In the genomic region with DNA sequence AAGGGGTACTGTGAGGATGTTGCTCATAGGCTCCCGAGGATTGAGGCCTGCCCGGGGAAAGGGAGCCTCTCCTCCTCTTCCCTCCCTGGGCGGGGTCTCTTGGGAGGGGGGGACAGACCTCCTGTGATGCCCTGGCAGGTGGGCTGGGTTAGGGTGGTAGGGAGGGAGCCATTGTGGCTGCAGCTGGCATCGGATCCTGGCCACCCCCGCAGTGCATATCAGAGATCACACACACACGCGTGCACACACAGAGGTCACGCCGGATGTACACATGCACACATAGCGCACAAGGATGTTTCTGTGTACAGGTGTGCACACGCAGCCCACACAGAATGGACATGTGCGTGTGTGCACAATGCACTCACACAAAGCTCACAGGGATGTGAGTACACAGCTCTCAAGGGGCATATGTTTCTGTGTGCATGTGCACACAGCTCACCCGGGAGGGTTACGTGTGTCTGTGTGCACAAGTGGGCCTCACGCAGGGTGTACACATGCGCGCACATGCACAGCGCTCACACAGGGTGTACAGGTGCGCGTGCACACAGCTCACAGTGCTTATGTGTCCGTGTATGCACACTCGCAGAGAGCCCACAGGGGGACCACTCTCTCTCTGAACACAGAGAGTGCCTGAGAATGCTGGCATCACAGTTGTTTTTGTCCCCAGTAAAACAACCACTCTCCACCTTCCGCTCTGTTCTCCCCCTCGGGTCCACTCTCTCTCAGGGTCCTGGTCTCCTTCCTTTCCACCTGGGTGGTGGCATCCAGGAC, we compare ENCODE assay signal across 8 cellular contexts. TPM values are rescaled to one million over a fixed set of nuclear protein-coding genes. Genes with fewer than 3 reads are reported as not detected.
DNase-seq lines count a peak whose midpoint lies in the region; ATAC-seq and TF ChIP-seq lines count a peak whose summit lies in the region.

No MANE protein-coding gene starts in this region.

- peak; percentile 36 for DNase-seq in D341Med (ENCODE audit: low spot score)
- no peak for DNase-seq in mammary epithelial cell
- no peak for DNase-seq in neural crest cell (ENCODE audit: low read depth, low spot score)
- no peak for DNase-seq in stimulated activated CD4-positive, alpha-beta T cell treated with anti-CD3 and anti-CD28 coated beads, Interleukin-2, amount 100 ng/mL, for 48 hours
- DNase-seq in HUDEP-2 (lab: John Stamatoyannopoulos, UW; ENCODE audit: unreplicated experiment in 76 of 76): no peak
- DNase-seq in cerebellar cortex (ENCODE audit: low spot score): no peak

- intact Hi-C loops in mammary epithelial cell (cut with micrococcal nuclease): loop anchor here (1.0 kb wide), 2 partner anchors 53 to 198 kb away; no protein-coding TSS in a partner anchor

- peak overlapping the region; percentile 91 for H2AFZ ChIP-seq in mammary epithelial cell (ENCODE audit: low read depth, low read length)

- H4K20me1 ChIP-seq in mammary epithelial cell (ENCODE audit: insufficient read depth, low read length): no peaks in the 10 kb centered on the region

- H3K36me3 ChIP-seq in mammary epithelial cell (ENCODE audit: insufficient read depth, low read length): no peaks in the 10 kb centered on the region

- H3K9ac ChIP-seq in mammary epithelial cell (ENCODE audit: insufficient read depth, low read length): no peak overlapping the region

- H3K4me1 Mint-ChIP-seq in neural crest cell: peaks cover 10% of the 10 kb centered on the region

- CTCF ChIA-PET in mammary epithelial cell (lab: Charles Lee; ENCODE audit: low non-redundant PET): interaction anchor here (0.8 kb wide), 1 partner anchor 15 kb away, joined by 3 read pairs; no protein-coding TSS in a partner anchor

- H3K4me2 ChIP-seq in mammary epithelial cell (ENCODE audit: insufficient read depth, low read depth, low read length): peak overlapping the region; percentile 99

- H3K27ac Mint-ChIP-seq in neural crest cell (ENCODE audit: unreplicated experiment): no peak overlapping the region

- no peaks in the 10 kb centered on the region for H3K27me3 ChIP-seq in mammary epithelial cell (ENCODE audit: insufficient read depth, low read length)

- in situ Hi-C loops in mammary epithelial cell (cut with MboI; ENCODE audit: low sequenced_read_pairs in 2 of 2): no loop called here

- ATAC-seq in HG03432 (IDR thresholded peaks at IDR 0.05; ENCODE audit: unreplicated experiment) (peak; percentile 19), GM21619 (IDR thresholded peaks at IDR 0.05; ENCODE audit: unreplicated experiment) (no peak)

- H3K79me2 ChIP-seq in mammary epithelial cell (ENCODE audit: insufficient read depth, low read length): no peaks in the 10 kb centered on the region

- no peaks in the 10 kb centered on the region for H3K9me3 Mint-ChIP-seq in neural crest cell

- H3K27me3 Mint-ChIP-seq in neural crest cell (ENCODE audit: low read depth): peaks cover 50% of the 10 kb centered on the region

- no peaks in the 10 kb centered on the region for H3K36me3 Mint-ChIP-seq in neural crest cell (ENCODE audit: low read depth)

- no peaks in the 10 kb centered on the region for H3K9me3 ChIP-seq in mammary epithelial cell (replicated peaks; ENCODE audit: insufficient read depth, low read length)

- peak overlapping the region; percentile 72 for H3K4me3 Mint-ChIP-seq in neural crest cell

- H3K4me3 ChIP-seq in mammary epithelial cell (replicated peaks in 1 of 3; ENCODE audit: insufficient read depth in 1 of 3, low read depth in 2 of 3, low read length in 3 of 3): peak overlapping the region in 2 of 3 experiments; percentile 53 to 55

- TF ChIP-seq CTCF in mammary epithelial cell (conservative IDR thresholded peaks at IDR 0.05 in 1 of 2, IDR thresholded peaks at IDR 0.05 in 1 of 2; ENCODE audit: extremely low read depth in 1 of 2, insufficient read depth in 1 of 2, low read depth in 1 of 2, low read length in 2 of 2): no peak
- TF ChIP-seq CTCF in neural crest cell (conservative IDR thresholded peaks at IDR 0.05): no peak

- 80% methylated on average over 20 of the region's 24 CpGs for WGBS in mammary epithelial cell (ENCODE audit: low coverage, missing lambda C conversion rate)

- no TSS peak for BruUV-seq in mammary epithelial cell (replicated peaks; lab: Mats Ljungman, UMichigan)

- no peak overlapping the region for H3K27ac ChIP-seq in mammary epithelial cell (ENCODE audit: insufficient read depth, low read depth, low read length)

- peaks cover 8% of the 10 kb centered on the region for H3K4me1 ChIP-seq in mammary epithelial cell (ENCODE audit: insufficient read depth, low read length)

- dilution Hi-C loops in mammary epithelial cell (cut with HindIII; ENCODE audit: low sequenced_read_pairs): loop anchor here (5.0 kb wide), 2 partner anchors 60 to 75 kb away; no protein-coding TSS in a partner anchor

RNA-seq across cellular contexts. Expression of a gene that starts 2.4 kb away (rescaled TPM):
- under 1 TPM in 1 of 2 donors, not detected in 1; 0.67 TPM for total RNA-seq in mammary epithelial cell
- polyA plus RNA-seq in mammary epithelial cell: not detected
- polyA minus RNA-seq in mammary epithelial cell: 0.57 TPM
- 0.34 TPM in 1 of 2 replicates, not detected in the other for total RNA-seq in neural crest cell

RNA-seq across cellular contexts. Expression of a gene that starts 53.1 kb away (rescaled TPM):
- total RNA-seq in mammary epithelial cell (10 to 100 TPM; 12.7 to 26.6 TPM), neural crest cell (22.3 and 25.9 TPM in 2 replicates)
- polyA plus RNA-seq in mammary epithelial cell: 6.9 TPM
- polyA minus RNA-seq in mammary epithelial cell: 18.5 TPM

RNA-seq across cellular contexts. Expression of a gene that starts 55.6 kb away (rescaled TPM):
- total RNA-seq in mammary epithelial cell: 10 to 100 TPM in 1 of 2 donors, 1 to 10 TPM in 1; 3.2 to 93.3 TPM
- 52.6 TPM for polyA plus RNA-seq in mammary epithelial cell
- 32.4 TPM for polyA minus RNA-seq in mammary epithelial cell
- 295 and 302 TPM in 2 replicates for total RNA-seq in neural crest cell
